In genomic region chr6:39441301-39441700, GRCh38 we compare ENCODE assay signal across 29 cellular contexts.
"Had no signal": no experiment of that assay in that cellular context is flagged by ENCODE, and none has a peak within 500 bp of the region (broad histone marks: within the 10 kb centered on the region; RNA-seq: fewer than 3 reads in every experiment).

No MANE protein-coding gene starts in this region.

- H3K4me3 ChIP-seq: ascending aorta, coronary artery, dorsolateral prefrontal cortex, gastrocnemius medialis, ovary, prostate gland, skin epidermis, thoracic aorta had no signal

- DNase-seq: activated CD4-positive, alpha-beta memory T cell treated with anti-CD3 and anti-CD28 coated beads, Interleukin-2, amount 10 ng/mL, durations not matched to agents 7 days and 5 days; activated CD4-positive, alpha-beta T cell treated with anti-CD3 and anti-CD28 coated beads for 1 hour; activated CD4-positive, alpha-beta T cell treated with anti-CD3 and anti-CD28 coated beads, Interleukin-2, amount 10 ng/mL, durations not matched to agents 7 days and 5 days; activated CD8-positive, alpha-beta memory T cell treated with anti-CD3 and anti-CD28 coated beads, Interleukin-2, amount 50 U/mL, for 48 hours; activated gamma-delta T cell; activated naive CD4-positive, alpha-beta T cell treated with anti-CD3 and anti-CD28 coated beads, Interleukin-2, amount 10 ng/mL, durations not matched to agents 7 days and 5 days; activated naive CD8-positive, alpha-beta T cell treated with anti-CD3 and anti-CD28 coated beads, Interleukin-2, amount 10 ng/mL, durations not matched to agents 7 days and 5 days; activated T-cell treated with anti-CD3 and anti-CD28 coated beads, Interleukin-2, amount 50 U/mL, for 24 hours; dorsolateral prefrontal cortex; effector memory CD4-positive, alpha-beta T cell; gastrocnemius medialis; hippocampal formation; left cardiac atrium; left ventricle myocardium superior; ovary; retina; stimulated activated CD4-positive, alpha-beta T cell treated with anti-CD3 and anti-CD28 coated beads, Interleukin-12 subunit alpha, Interleukin-12 subunit beta, amount 100 ng/mL, for 4 hours; stimulated activated CD4-positive, alpha-beta T cell treated with anti-CD3 and anti-CD28 coated beads, Interleukin-4, amount 100 ng/mL, for 1 hour; trophoblast cell had no signal

- H3K36me3 Mint-ChIP-seq: activated naive CD4-positive, alpha-beta T cell treated with anti-CD3 and anti-CD28 coated beads, Interleukin-2, amount 10 ng/mL, durations not matched to agents 7 days and 5 days; activated naive CD8-positive, alpha-beta T cell treated with anti-CD3 and anti-CD28 coated beads, Interleukin-2, amount 10 ng/mL, durations not matched to agents 7 days and 5 days; brain; stimulated activated effector memory CD8-positive, alpha-beta T cell treated with anti-CD3 and anti-CD28 coated beads, Interleukin-12 subunit alpha, Interleukin-12 subunit beta, amount 100 ng/mL, for 72 hours; WTC11 had no signal

- H3K9me3 Mint-ChIP-seq: activated CD4-positive, alpha-beta memory T cell treated with anti-CD3 and anti-CD28 coated beads, Interleukin-2, amount 10 ng/mL, durations not matched to agents 7 days and 5 days; activated T-cell treated with anti-CD3 and anti-CD28 coated beads, Interleukin-2, amount 50 U/mL, for 24 hours; stimulated activated effector memory CD8-positive, alpha-beta T cell treated with anti-CD3 and anti-CD28 coated beads, Interleukin-12 subunit alpha, Interleukin-12 subunit beta, amount 100 ng/mL, for 72 hours had no signal

- H3K27me3 ChIP-seq: ascending aorta, dorsolateral prefrontal cortex, gastrocnemius medialis, ovary had no signal

- H3K4me1 Mint-ChIP-seq: activated CD4-positive, alpha-beta memory T cell treated with anti-CD3 and anti-CD28 coated beads, Interleukin-2, amount 10 ng/mL, durations not matched to agents 7 days and 5 days; activated CD4-positive, alpha-beta T cell treated with anti-CD3 and anti-CD28 coated beads, Interleukin-2, amount 10 ng/mL, durations not matched to agents 7 days and 5 days; activated naive CD4-positive, alpha-beta T cell treated with anti-CD3 and anti-CD28 coated beads, Interleukin-2, amount 10 ng/mL, durations not matched to agents 7 days and 5 days; activated naive CD8-positive, alpha-beta T cell treated with anti-CD3 and anti-CD28 coated beads, Interleukin-2, amount 10 ng/mL, durations not matched to agents 7 days and 5 days; brain; nephron; stimulated activated effector memory CD8-positive, alpha-beta T cell treated with anti-CD3 and anti-CD28 coated beads, Interleukin-12 subunit alpha, Interleukin-12 subunit beta, amount 100 ng/mL, for 72 hours had no signal

- H3K27ac Mint-ChIP-seq: activated CD4-positive, alpha-beta memory T cell treated with anti-CD3 and anti-CD28 coated beads, Interleukin-2, amount 10 ng/mL, durations not matched to agents 7 days and 5 days; activated CD4-positive, alpha-beta T cell treated with anti-CD3 and anti-CD28 coated beads, Interleukin-2, amount 10 ng/mL, durations not matched to agents 7 days and 5 days; activated naive CD4-positive, alpha-beta T cell treated with anti-CD3 and anti-CD28 coated beads, Interleukin-2, amount 10 ng/mL, durations not matched to agents 7 days and 5 days; activated naive CD8-positive, alpha-beta T cell treated with anti-CD3 and anti-CD28 coated beads, Interleukin-2, amount 10 ng/mL, durations not matched to agents 7 days and 5 days; activated T-cell treated with anti-CD3 and anti-CD28 coated beads, Interleukin-2, amount 50 U/mL, for 24 hours; brain; nephron; stimulated activated effector memory CD8-positive, alpha-beta T cell treated with anti-CD3 and anti-CD28 coated beads, Interleukin-12 subunit alpha, Interleukin-12 subunit beta, amount 100 ng/mL, for 72 hours; stimulated activated naive CD8-positive, alpha-beta T cell treated with anti-CD3 and anti-CD28 coated beads, Interleukin-15, Interleukin-2, amounts not matched to agents 100 ng/mL and 50 ng/mL, for 24 hours; WTC11 had no signal

- H3K27ac ChIP-seq: ascending aorta, coronary artery, dorsolateral prefrontal cortex, gastrocnemius medialis, ovary, prostate gland, skin epidermis, thoracic aorta had no signal

- H3K4me1 ChIP-seq: ascending aorta, gastrocnemius medialis, prostate gland had no signal

- H3K9me3 ChIP-seq: gastrocnemius medialis, ovary, prostate gland, thoracic aorta had no signal

- H3K4me3 Mint-ChIP-seq: activated CD4-positive, alpha-beta memory T cell treated with anti-CD3 and anti-CD28 coated beads, Interleukin-2, amount 10 ng/mL, durations not matched to agents 7 days and 5 days; activated CD4-positive, alpha-beta T cell treated with anti-CD3 and anti-CD28 coated beads, Interleukin-2, amount 10 ng/mL, durations not matched to agents 7 days and 5 days; activated naive CD4-positive, alpha-beta T cell treated with anti-CD3 and anti-CD28 coated beads, Interleukin-2, amount 10 ng/mL, durations not matched to agents 7 days and 5 days; activated naive CD8-positive, alpha-beta T cell treated with anti-CD3 and anti-CD28 coated beads, Interleukin-2, amount 10 ng/mL, durations not matched to agents 7 days and 5 days; activated T-cell treated with anti-CD3 and anti-CD28 coated beads, Interleukin-2, amount 50 U/mL, for 24 hours; brain; nephron; stimulated activated effector memory CD8-positive, alpha-beta T cell treated with anti-CD3 and anti-CD28 coated beads, Interleukin-12 subunit alpha, Interleukin-12 subunit beta, amount 100 ng/mL, for 72 hours; stimulated activated naive CD8-positive, alpha-beta T cell treated with anti-CD3 and anti-CD28 coated beads, Interleukin-15, Interleukin-2, amounts not matched to agents 100 ng/mL and 50 ng/mL, for 24 hours; WTC11 had no signal

- H3K36me3 ChIP-seq: ascending aorta, gastrocnemius medialis, ovary, prostate gland, thoracic aorta had no signal
